Comparison of ENCODE assay signal across 8 cellular contexts in the genomic region with DNA sequence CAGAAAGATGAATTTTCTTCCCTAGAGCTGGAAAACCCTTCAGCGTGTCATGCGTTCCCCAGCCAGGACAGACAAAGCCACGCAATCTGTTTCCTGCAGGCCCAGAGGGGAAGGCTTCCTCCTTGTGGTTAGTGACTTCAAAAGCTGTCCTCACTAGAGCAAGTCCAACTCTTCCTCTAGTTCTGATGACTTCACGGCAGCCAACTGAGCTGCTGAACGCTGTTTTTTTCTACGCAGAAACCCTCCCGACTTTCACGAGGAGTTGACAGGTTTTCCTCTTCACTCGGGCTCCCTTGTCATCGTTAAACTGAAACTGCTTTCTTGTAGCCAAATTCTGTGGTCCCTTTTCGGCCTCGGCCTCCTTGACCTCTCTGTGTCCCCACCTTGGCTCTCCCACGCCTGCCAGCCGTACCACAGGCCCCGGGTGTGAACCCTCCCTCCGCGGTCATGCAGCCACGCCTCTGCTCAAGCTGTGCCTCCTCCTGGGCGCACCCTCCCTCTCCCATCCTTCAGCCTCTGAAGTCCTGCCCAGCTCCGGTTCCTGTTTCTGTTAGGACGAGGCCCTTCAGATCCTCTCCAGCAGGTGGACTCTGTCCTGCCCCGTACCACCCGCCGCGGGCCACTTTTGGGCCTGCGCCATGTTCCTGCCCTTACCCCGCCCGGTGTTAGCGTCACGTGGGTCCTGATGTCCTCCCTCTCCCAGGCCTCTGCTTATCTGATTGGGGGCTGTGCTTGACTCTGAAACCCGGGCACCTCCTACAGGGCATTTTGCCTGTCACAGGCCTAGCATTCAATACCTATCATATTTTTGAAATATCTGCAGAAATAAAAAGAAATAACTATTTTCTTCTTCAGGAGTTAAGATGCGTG. TPM values are rescaled to one million over a fixed set of nuclear protein-coding genes. Genes with fewer than 3 reads are reported as not detected.
DNase-seq lines count a peak whose midpoint lies in the region; ATAC-seq and TF ChIP-seq lines count a peak whose summit lies in the region.

No MANE protein-coding gene starts in this region.

- H3K36me3 Mint-ChIP-seq in activated naive CD8-positive, alpha-beta T cell treated with anti-CD3 and anti-CD28 coated beads, Interleukin-2, amount 10 ng/mL, durations not matched to agents 7 days and 5 days: peaks cover 1% of the 10 kb centered on the region

- H3K27me3 ChIP-seq in DND-41 (ENCODE audit: insufficient read depth, low read length, poor library complexity) (no peaks in the 10 kb centered on the region), rectal smooth muscle tissue (ENCODE audit: control insufficient read depth, insufficient read depth, low read length) (no peaks in the 10 kb centered on the region)

- H3K27me3 Mint-ChIP-seq in activated naive CD8-positive, alpha-beta T cell treated with anti-CD3 and anti-CD28 coated beads, Interleukin-2, amount 10 ng/mL, durations not matched to agents 7 days and 5 days: no peaks in the 10 kb centered on the region

- H3K4me1 Mint-ChIP-seq in activated naive CD8-positive, alpha-beta T cell treated with anti-CD3 and anti-CD28 coated beads, Interleukin-2, amount 10 ng/mL, durations not matched to agents 7 days and 5 days: peaks cover 34% of the 10 kb centered on the region

- peak; percentile 54 for TF ChIP-seq CTCF in DND-41 (IDR thresholded peaks at IDR 0.05; ENCODE audit: borderline replicate concordance, extremely low read depth, low read length, poor library complexity, severe bottlenecking)

- DNase-seq in DND-41 (peak; percentile 81), SKM-1 (lab: John Stamatoyannopoulos, UW; ENCODE audit: unreplicated experiment) (peak; percentile 96), cardiac septum (ENCODE audit: low spot score) (peak; percentile 97), NCI-H345 treated with DMSO at 0.1 percent for 48 hours (lab: John Stamatoyannopoulos, UW; ENCODE audit: unreplicated experiment) (no peak)
- DNase-seq in Jurkat, Clone E6-1 (ENCODE audit: low read depth, low spot score): peak; percentile 67
- peak; percentile 80 for DNase-seq in activated naive CD8-positive, alpha-beta T cell treated with anti-CD3 and anti-CD28 coated beads, Interleukin-2, amount 10 ng/mL, durations not matched to agents 7 days and 5 days

- H3K4me3 Mint-ChIP-seq in activated naive CD8-positive, alpha-beta T cell treated with anti-CD3 and anti-CD28 coated beads, Interleukin-2, amount 10 ng/mL, durations not matched to agents 7 days and 5 days: peak overlapping the region; percentile 96

- intact Hi-C loops in cardiac septum (cut with DNase I): loop anchor here (2.0 kb wide), 2 partner anchors 38 to 182 kb away; no protein-coding TSS in a partner anchor

- POLR2A ChIA-PET in activated naive CD8-positive, alpha-beta T cell treated with anti-CD3 and anti-CD28 coated beads, Interleukin-2, amount 10 ng/mL, durations not matched to agents 7 days and 5 days (lab: Charles Lee): no interaction called here

- H3K36me3 ChIP-seq in DND-41 (ENCODE audit: insufficient read depth, low read length) (peaks cover 3% of the 10 kb centered on the region; the same call in 1 of the 2 replicates), rectal smooth muscle tissue (ENCODE audit: control insufficient read depth, insufficient read depth, low read length) (no peaks in the 10 kb centered on the region)

- peak overlapping the region; percentile 57 for H3K27ac ChIP-seq in DND-41 (ENCODE audit: low read length)
- H3K27ac ChIP-seq in rectal smooth muscle tissue (ENCODE audit: low read depth, low read length): peak overlapping the region; percentile 87

- peaks cover 42% of the 10 kb centered on the region for H3K4me1 ChIP-seq in DND-41 (ENCODE audit: insufficient read depth, low read length)
- peaks cover 9% of the 10 kb centered on the region for H3K4me1 ChIP-seq in rectal smooth muscle tissue (ENCODE audit: control insufficient read depth, insufficient read depth, low read length)

- peak; percentile 88 for ATAC-seq in DND-41 (ENCODE audit: insufficient read depth, low read depth)
- ATAC-seq in GM21619 (IDR thresholded peaks at IDR 0.05; ENCODE audit: unreplicated experiment): peak; percentile 94
- peak; percentile 96 for ATAC-seq in activated naive CD8-positive, alpha-beta T cell treated with anti-CD3 and anti-CD28 coated beads, Interleukin-2, amount 10 ng/mL, durations not matched to agents 7 days and 5 days (ENCODE audit: low read depth)

- H4K20me1 ChIP-seq in DND-41 (ENCODE audit: insufficient read depth, low read length): peaks cover 69% of the 10 kb centered on the region

- H3K27ac Mint-ChIP-seq in activated naive CD8-positive, alpha-beta T cell treated with anti-CD3 and anti-CD28 coated beads, Interleukin-2, amount 10 ng/mL, durations not matched to agents 7 days and 5 days: peak overlapping the region; percentile 98

- H3K4me3 ChIP-seq in DND-41 (ENCODE audit: low read depth in 1 of 2, low read length in 2 of 2) (peak overlapping the region; percentile 10 to 57; a peak in 3 of 4 replicates), rectal smooth muscle tissue (ENCODE audit: low read length) (peak overlapping the region; percentile 71)
- peak overlapping the region; percentile 37 for H3K4me3 ChIP-seq in Jurkat, Clone E6-1 (ENCODE audit: low read length)

- no peaks in the 10 kb centered on the region for H3K9me3 ChIP-seq in DND-41 (ENCODE audit: insufficient read depth, low read length, severe bottlenecking)

- peak overlapping the region; percentile 44 for H3K9ac ChIP-seq in DND-41 (ENCODE audit: low read depth, low read length)
- H3K9ac ChIP-seq in rectal smooth muscle tissue (ENCODE audit: low read length): peak overlapping the region; percentile 29

- H3K79me2 ChIP-seq in DND-41 (ENCODE audit: insufficient read depth, low read length): peaks cover 91% of the 10 kb centered on the region

- peak overlapping the region; percentile 73 for H3K4me2 ChIP-seq in DND-41 (ENCODE audit: insufficient read depth, low read length)

- H3K9me3 Mint-ChIP-seq in activated naive CD8-positive, alpha-beta T cell treated with anti-CD3 and anti-CD28 coated beads, Interleukin-2, amount 10 ng/mL, durations not matched to agents 7 days and 5 days: no peaks in the 10 kb centered on the region

- H2AFZ ChIP-seq in DND-41 (ENCODE audit: low read depth, low read length): peak overlapping the region; percentile 46

RNA-seq across cellular contexts. Expression of gene CUX1, which starts 39.3 kb away (rescaled TPM):
- polyA plus RNA-seq in Jurkat, Clone E6-1 (2012; ENCODE audit: insufficient read depth, insufficient read length): 19.2 TPM
- 10 to 100 TPM; 35.7 to 37.6 TPM for total RNA-seq in activated naive CD8-positive, alpha-beta T cell treated with anti-CD3 and anti-CD28 coated beads, Interleukin-2, amount 10 ng/mL, durations not matched to agents 7 days and 5 days
- total RNA-seq in cardiac septum: 171 TPM
